In genomic region chr3:54781728-54782127, GRCh38 we compare ENCODE assay signal across 1 cellular context.
TF ChIP-seq lines count a peak whose summit lies in the region.

No MANE protein-coding gene starts in this region.

TF ChIP-seq in GM23338, 12 proteins besides CTCF, POLR2A, EP300 and RAD21 (continued from another document):
- no peak for TF ChIP-seq ZNF462 (CRISPR knock-in tag; IDR thresholded peaks at IDR 0.05)
- no peak for TF ChIP-seq EZH2phosphoT487 (IDR thresholded peaks at IDR 0.05; ENCODE audit: unreplicated experiment)
- no peak for TF ChIP-seq ZNF331 (CRISPR knock-in tag; IDR thresholded peaks at IDR 0.05; ENCODE audit: low read depth)
- TF ChIP-seq ZNF114 (CRISPR knock-in tag; IDR thresholded peaks at IDR 0.05), result no peak
- no peak for TF ChIP-seq CREB1 (CRISPR knock-in tag; IDR thresholded peaks at IDR 0.05; ENCODE audit: low read depth)
